1 cellular context compared by ENCODE assay signal in genomic region chr4:184537269-184538022, GRCh38.
TF ChIP-seq lines count a peak whose summit lies in the region.

No MANE protein-coding gene starts in this region.

TF ChIP-seq in K562, 482 proteins besides CTCF, POLR2A, EP300 and RAD21 (continued from another document and continues in another):
- TF ChIP-seq, protein P1, sequence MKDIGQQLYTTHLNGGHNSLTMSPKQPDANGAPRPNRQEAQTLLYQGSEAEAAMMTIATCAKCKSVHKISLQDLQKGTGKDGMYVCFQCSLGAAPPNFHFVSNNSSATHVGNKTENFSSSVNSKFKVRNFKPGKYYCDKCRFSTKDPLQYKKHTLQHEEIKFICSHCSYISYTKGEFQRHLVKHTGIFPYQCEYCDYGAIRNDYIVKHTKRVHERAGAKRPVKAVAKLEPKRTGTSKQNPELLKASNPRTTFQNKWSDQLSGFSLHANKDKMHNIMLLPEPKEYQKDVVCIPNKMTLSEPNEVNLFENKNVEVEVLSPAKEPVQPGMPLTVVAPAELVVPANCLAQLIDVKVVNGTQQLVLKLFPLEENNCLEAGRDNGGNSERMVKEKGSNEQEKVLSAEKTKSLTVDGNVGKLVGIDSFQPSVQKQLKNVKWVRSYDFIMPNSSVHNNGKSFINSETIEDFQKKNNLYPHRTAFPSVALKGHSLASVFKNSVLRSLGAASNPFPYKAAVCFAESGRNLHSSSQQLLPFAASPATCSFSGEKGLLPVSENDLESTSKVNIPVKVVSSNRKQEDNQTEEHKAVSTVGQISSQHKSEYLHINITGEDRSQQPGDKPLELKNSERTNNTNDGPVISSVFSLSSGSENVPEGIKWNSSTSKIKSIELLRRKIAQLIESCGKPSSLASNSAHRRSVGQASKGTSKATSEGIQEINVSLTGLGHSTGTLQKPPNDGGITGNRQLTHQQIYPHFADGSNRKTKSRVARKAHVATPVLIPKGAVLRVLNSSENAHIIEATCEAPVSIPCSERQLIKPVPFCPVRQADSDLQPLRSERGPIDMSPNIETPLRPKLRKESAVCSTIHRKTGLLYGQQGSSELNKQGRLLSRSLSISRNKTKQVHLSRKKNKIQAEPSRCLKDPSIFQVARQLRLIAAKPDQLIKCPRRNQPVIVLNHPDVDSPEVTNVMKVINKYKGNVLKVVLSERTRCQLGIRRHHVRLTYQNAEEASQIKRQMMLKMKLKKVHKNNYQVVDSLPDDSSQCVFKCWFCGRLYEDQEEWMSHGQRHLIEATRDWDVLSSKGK (CRISPR knock-in tag; IDR thresholded peaks at IDR 0.05): no peak
- no peak for TF ChIP-seq ZFP30 (CRISPR knock-in tag; IDR thresholded peaks at IDR 0.05; ENCODE audit: borderline replicate concordance)
- no peak for TF ChIP-seq ZNF274 (IDR thresholded peaks at IDR 0.05; ENCODE audit: borderline replicate concordance, low read depth, low read length)
- TF ChIP-seq, protein P2, sequence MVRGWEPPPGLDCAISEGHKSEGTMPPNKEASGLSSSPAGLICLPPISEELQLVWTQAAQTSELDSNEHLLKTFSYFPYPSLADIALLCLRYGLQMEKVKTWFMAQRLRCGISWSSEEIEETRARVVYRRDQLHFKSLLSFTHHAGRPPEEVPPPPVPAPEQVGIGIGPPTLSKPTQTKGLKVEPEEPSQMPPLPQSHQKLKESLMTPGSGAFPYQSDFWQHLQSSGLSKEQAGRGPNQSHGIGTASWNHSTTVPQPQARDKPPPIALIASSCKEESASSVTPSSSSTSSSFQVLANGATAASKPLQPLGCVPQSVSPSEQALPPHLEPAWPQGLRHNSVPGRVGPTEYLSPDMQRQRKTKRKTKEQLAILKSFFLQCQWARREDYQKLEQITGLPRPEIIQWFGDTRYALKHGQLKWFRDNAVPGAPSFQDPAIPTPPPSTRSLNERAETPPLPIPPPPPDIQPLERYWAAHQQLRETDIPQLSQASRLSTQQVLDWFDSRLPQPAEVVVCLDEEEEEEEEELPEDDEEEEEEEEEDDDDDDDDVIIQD (CRISPR knock-in tag; IDR thresholded peaks at IDR 0.05): no peak
- no peak for TF ChIP-seq ILK (tag; IDR thresholded peaks at IDR 0.05; ENCODE audit: borderline replicate concordance, low read depth)
- peak; percentile 23 for TF ChIP-seq SMAD1 (IDR thresholded peaks at IDR 0.05; ENCODE audit: low read depth, low read length, partially characterized antibody)
- no peak for TF ChIP-seq GTF2E2 (tag; IDR thresholded peaks at IDR 0.05)
- TF ChIP-seq POLR3A (IDR thresholded peaks at IDR 0.05; ENCODE audit: borderline replicate concordance, extremely low read depth, insufficient read depth, insufficient read length): no peak
- peak; percentile 38; the same call in 1 of the 2 replicates for TF ChIP-seq ZFP91 (CRISPR knock-in tag; IDR thresholded peaks at IDR 0.05)
- no peak for TF ChIP-seq ZNF444 (CRISPR knock-in tag; IDR thresholded peaks at IDR 0.05)
- TF ChIP-seq ZNF57 (CRISPR knock-in tag; IDR thresholded peaks at IDR 0.05): no peak
- no peak; the same call in 1 of the 2 replicates for TF ChIP-seq TCF3 (CRISPR knock-in tag; IDR thresholded peaks at IDR 0.05)
- TF ChIP-seq ZMIZ1 (IDR thresholded peaks at IDR 0.05; ENCODE audit: low read depth in 2 of 2, low read length in 2 of 2): 0 out of 4 replicates have a peak, but pooled peaks of 1 of the 2 experiments have one; percentile 31
- peak; percentile 95 for TF ChIP-seq ZBTB40 (IDR thresholded peaks at IDR 0.05)
- no peak for TF ChIP-seq ZBTB40 (CRISPR knock-in tag; IDR thresholded peaks at IDR 0.05)
- TF ChIP-seq, protein P3, sequence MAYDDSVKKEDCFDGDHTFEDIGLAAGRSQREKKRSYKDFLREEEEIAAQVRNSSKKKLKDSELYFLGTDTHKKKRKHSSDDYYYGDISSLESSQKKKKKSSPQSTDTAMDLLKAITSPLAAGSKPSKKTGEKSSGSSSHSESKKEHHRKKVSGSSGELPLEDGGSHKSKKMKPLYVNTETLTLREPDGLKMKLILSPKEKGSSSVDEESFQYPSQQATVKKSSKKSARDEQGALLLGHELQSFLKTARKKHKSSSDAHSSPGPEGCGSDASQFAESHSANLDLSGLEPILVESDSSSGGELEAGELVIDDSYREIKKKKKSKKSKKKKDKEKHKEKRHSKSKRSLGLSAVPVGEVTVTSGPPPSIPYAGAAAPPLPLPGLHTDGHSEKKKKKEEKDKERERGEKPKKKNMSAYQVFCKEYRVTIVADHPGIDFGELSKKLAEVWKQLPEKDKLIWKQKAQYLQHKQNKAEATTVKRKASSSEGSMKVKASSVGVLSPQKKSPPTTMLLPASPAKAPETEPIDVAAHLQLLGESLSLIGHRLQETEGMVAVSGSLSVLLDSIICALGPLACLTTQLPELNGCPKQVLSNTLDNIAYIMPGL (CRISPR knock-in tag; IDR thresholded peaks at IDR 0.05): no peak
- peak; percentile 38; the same call in 1 of the 2 replicates for TF ChIP-seq JUND (IDR thresholded peaks at IDR 0.05; ENCODE audit: borderline replicate concordance, low read depth, low read length)
- TF ChIP-seq JUND (tag; IDR thresholded peaks at IDR 0.05; ENCODE audit: borderline replicate concordance, low read depth, low read length): peak; percentile 8; the same call in 1 of the 3 replicates
- TF ChIP-seq ZKSCAN1 (IDR thresholded peaks at IDR 0.05; ENCODE audit: low read depth, low read length): 0 out of 2 replicates have a peak, but pooled peaks have one; percentile 23
- TF ChIP-seq GATA2 (CRISPR knock-in tag; IDR thresholded peaks at IDR 0.05): no peak
- 0 out of 4 replicates have a peak, but pooled peaks of 1 of the 2 experiments have one; percentile 34 for TF ChIP-seq RCOR1 (IDR thresholded peaks at IDR 0.05; ENCODE audit: borderline replicate concordance in 1 of 2, low read depth in 2 of 2, low read length in 2 of 2)
- TF ChIP-seq ZNF197 (CRISPR knock-in tag; IDR thresholded peaks at IDR 0.05; ENCODE audit: low read depth): no peak
- TF ChIP-seq KDM2B (CRISPR knock-in tag; IDR thresholded peaks at IDR 0.05): no peak
- TF ChIP-seq RBM15 (IDR thresholded peaks at IDR 0.05; ENCODE audit: insufficient read depth, low read length): no peak
- TF ChIP-seq HNRNPH1 (optimal IDR thresholded peaks at IDR 0.05; ENCODE audit: low read depth, low read length): no peak
- TF ChIP-seq HLTF (IDR thresholded peaks at IDR 0.05): no peak
- no peak for TF ChIP-seq ZNF384 (IDR thresholded peaks at IDR 0.05; ENCODE audit: low read depth, low read length)
- TF ChIP-seq, protein P4, sequence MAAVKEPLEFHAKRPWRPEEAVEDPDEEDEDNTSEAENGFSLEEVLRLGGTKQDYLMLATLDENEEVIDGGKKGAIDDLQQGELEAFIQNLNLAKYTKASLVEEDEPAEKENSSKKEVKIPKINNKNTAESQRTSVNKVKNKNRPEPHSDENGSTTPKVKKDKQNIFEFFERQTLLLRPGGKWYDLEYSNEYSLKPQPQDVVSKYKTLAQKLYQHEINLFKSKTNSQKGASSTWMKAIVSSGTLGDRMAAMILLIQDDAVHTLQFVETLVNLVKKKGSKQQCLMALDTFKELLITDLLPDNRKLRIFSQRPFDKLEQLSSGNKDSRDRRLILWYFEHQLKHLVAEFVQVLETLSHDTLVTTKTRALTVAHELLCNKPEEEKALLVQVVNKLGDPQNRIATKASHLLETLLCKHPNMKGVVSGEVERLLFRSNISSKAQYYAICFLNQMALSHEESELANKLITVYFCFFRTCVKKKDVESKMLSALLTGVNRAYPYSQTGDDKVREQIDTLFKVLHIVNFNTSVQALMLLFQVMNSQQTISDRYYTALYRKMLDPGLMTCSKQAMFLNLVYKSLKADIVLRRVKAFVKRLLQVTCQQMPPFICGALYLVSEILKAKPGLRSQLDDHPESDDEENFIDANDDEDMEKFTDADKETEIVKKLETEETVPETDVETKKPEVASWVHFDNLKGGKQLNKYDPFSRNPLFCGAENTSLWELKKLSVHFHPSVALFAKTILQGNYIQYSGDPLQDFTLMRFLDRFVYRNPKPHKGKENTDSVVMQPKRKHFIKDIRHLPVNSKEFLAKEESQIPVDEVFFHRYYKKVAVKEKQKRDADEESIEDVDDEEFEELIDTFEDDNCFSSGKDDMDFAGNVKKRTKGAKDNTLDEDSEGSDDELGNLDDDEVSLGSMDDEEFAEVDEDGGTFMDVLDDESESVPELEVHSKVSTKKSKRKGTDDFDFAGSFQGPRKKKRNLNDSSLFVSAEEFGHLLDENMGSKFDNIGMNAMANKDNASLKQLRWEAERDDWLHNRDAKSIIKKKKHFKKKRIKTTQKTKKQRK (IDR thresholded peaks at IDR 0.05; ENCODE audit: borderline replicate concordance, low read depth, low read length): no peak
- no peak for TF ChIP-seq PHB2 (IDR thresholded peaks at IDR 0.05; ENCODE audit: low read depth)
- no peak for TF ChIP-seq ZNF316 (IDR thresholded peaks at IDR 0.05)
